10 cellular contexts compared by ENCODE assay signal in the genomic region with DNA sequence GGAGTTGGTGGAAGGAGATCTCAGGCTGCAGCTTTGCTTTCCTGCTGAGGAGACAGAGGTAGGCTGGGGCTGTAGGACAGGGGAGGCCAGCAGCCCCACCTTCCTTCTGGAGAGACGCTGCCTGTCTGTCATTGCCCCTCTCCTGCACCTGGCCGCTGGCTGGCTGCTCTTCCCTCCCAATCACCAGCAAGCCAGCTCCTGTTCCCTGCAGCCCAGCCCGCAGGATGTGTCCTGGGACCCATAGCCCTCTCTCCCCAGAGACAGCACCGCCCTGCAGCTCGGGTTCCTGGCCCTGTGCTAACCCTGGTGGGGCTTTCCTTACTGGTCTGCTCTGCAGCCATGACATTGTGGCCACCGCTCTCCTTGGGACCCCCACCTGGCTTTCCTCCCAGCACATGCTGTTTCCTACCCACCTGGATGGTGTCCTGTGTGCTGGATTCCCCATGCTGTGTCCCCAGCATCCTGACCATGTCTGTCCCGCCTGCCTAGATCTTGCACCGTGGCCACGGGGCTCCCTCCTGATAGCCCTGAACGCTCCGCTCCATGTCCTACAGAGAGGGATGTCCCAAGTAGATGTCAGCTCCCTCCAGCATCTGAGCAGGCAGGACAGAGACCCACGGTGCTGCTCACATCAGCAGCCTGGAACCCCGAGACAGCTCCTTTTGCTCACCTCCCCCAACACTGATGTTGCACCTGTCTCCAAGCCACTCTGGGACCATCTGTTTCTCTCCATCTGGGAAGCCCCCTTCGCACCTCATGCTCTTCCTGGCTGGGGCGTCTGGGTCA. TPM values are rescaled to one million over a fixed set of nuclear protein-coding genes. Genes with fewer than 3 reads are reported as not detected.
A peak's percentile ranks its signal among the peaks of the same experiment; 100 is the strongest.
DNase-seq lines count a peak whose midpoint lies in the region; ATAC-seq and TF ChIP-seq lines count a peak whose summit lies in the region.
"Had no signal": no experiment of that assay in that cellular context is flagged by ENCODE, and none has a peak within 500 bp of the region (broad histone marks: within the 10 kb centered on the region; RNA-seq: fewer than 3 reads in every experiment).

No MANE protein-coding gene starts in this region.

- H3K4me1 Mint-ChIP-seq in mesothelial cell of epicardium, result peaks cover 34% of the 10 kb centered on the region

- no peaks in the 10 kb centered on the region for H3K9me3 ChIP-seq in adipocyte (ENCODE audit: control insufficient read depth, low read length)

- H3K27me3 Mint-ChIP-seq in mesothelial cell of epicardium (ENCODE audit: low read depth), result peaks cover 3% of the 10 kb centered on the region

- DNase-seq in AG09309 (ENCODE audit: low read depth) (no peak), HFF-Myc (ENCODE audit: extremely low read depth, low read depth) (no peak), adipocyte (ENCODE audit: low read depth) (no peak), mesothelial cell of epicardium (ENCODE audit: low spot score in 2 of 2, unreplicated experiment in 2 of 2) (no peak), amygdala (lab: John Stamatoyannopoulos, UW) (no peak), NCI-H2107 (lab: John Stamatoyannopoulos, UW) (no peak)
- DNase-seq in stimulated activated CD4-positive, alpha-beta T cell treated with anti-CD3 and anti-CD28 coated beads, Interleukin-2, amount 100 ng/mL, for 48 hours, result no peak
- DNase-seq: foreskin melanocyte, NCI-H1436 treated with DMSO at 0.1 percent for 48 hours had no signal

- TF ChIP-seq CTCF in AG09309 (IDR thresholded peaks at IDR 0.05; ENCODE audit: control insufficient read depth, insufficient read depth, low read depth, low read length, missing control alignments), result no peak
- no peak for TF ChIP-seq CTCF in HFF-Myc (IDR thresholded peaks at IDR 0.05; ENCODE audit: low read depth, low read length, missing control alignments)
- no peak for TF ChIP-seq CTCF in mesothelial cell of epicardium (IDR thresholded peaks at IDR 0.05; ENCODE audit: unreplicated experiment)

- H3K4me3 ChIP-seq in AG09309 (ENCODE audit: control insufficient read depth, low read depth, low read length), result peak overlapping the region; percentile 70
- peak overlapping the region; percentile 67 for H3K4me3 ChIP-seq in HFF-Myc (replicated peaks; ENCODE audit: low read depth, low read length)
- peak overlapping the region; percentile 90 for H3K4me3 ChIP-seq in adipocyte (ENCODE audit: low read length)

- no peak for ATAC-seq in HG03521 (IDR thresholded peaks at IDR 0.05; ENCODE audit: unreplicated experiment)

- no peaks in the 10 kb centered on the region for H3K36me3 ChIP-seq in adipocyte (ENCODE audit: control insufficient read depth, insufficient read depth, low read length, severe bottlenecking)

- no peaks in the 10 kb centered on the region for H3K9me3 Mint-ChIP-seq in mesothelial cell of epicardium

- peak overlapping the region; percentile 72 for H3K4me3 Mint-ChIP-seq in mesothelial cell of epicardium

- peaks cover 2% of the 10 kb centered on the region for H3K36me3 Mint-ChIP-seq in mesothelial cell of epicardium

- H3K4me1 ChIP-seq in adipocyte (ENCODE audit: control insufficient read depth, insufficient read depth, low read length), result peaks cover 22% of the 10 kb centered on the region

- H3K27me3 ChIP-seq in adipocyte (replicated peaks; ENCODE audit: control insufficient read depth, insufficient read depth, low read length), result no peaks in the 10 kb centered on the region

- H3K9ac ChIP-seq in adipocyte (ENCODE audit: low read length), result peak overlapping the region; percentile 94

- peak overlapping the region; percentile 43 for H3K27ac Mint-ChIP-seq in mesothelial cell of epicardium

RNA-seq across cellular contexts. Expression of a gene that starts 1.2 kb away (rescaled TPM):
- total RNA-seq in mesothelial cell of epicardium, result 256 to 261 TPM (median 259 TPM) in 3 replicates

RNA-seq across cellular contexts. Expression of a gene that starts 20.1 kb away (rescaled TPM):
- 3.5 to 4.8 TPM (median 4.5 TPM) in 3 replicates for total RNA-seq in mesothelial cell of epicardium

RNA-seq across cellular contexts. Expression of a gene that starts 56.2 kb away (rescaled TPM):
- 19.2 to 20.9 TPM (median 19.4 TPM) in 3 replicates for total RNA-seq in mesothelial cell of epicardium
